7 cellular contexts compared by ENCODE assay signal in the genomic region with DNA sequence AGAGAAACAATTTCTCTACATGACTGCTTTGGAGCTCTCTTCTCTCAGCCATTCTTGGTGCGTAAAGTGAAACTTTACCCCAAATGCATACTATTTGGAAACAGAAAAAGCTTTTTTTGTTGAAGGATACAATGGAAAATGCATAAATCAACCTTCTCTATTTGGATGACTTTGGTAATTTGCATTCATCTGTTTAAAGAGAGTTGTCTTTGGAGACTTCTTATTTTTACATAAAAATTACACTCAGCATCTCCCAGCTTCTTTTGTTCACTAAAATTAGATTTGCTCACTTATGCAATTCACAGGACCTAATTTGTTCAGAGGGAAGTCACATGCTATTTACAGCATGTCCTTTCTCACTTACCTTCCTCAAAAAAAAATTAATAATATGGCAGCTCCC.
"Had no signal": no experiment of that assay in that cellular context is flagged by ENCODE, and none has a peak within 500 bp of the region (broad histone marks: within the 10 kb centered on the region; RNA-seq: fewer than 3 reads in every experiment).

No MANE protein-coding gene starts in this region.

- DNase-seq: H9, HCEC 1CT, KBM-7 had no signal

- H3K4me3 Mint-ChIP-seq: GM23338, H9, IgD-negative memory B cell had no signal

- H3K27ac ChIP-seq: HL-60 had no signal

- H3K4me3 ChIP-seq: GM23338 had no signal

- ATAC-seq: GM23338, HepG2 had no signal

- H3K27me3 Mint-ChIP-seq: IgD-negative memory B cell had no signal

- H3K27ac Mint-ChIP-seq: GM23338, H9, IgD-negative memory B cell had no signal

- H3K36me3 Mint-ChIP-seq: IgD-negative memory B cell had no signal

- H3K9me3 Mint-ChIP-seq: GM23338, H9 had no signal
